Comparison of ENCODE assay signal across 16 cellular contexts in the genomic region with DNA sequence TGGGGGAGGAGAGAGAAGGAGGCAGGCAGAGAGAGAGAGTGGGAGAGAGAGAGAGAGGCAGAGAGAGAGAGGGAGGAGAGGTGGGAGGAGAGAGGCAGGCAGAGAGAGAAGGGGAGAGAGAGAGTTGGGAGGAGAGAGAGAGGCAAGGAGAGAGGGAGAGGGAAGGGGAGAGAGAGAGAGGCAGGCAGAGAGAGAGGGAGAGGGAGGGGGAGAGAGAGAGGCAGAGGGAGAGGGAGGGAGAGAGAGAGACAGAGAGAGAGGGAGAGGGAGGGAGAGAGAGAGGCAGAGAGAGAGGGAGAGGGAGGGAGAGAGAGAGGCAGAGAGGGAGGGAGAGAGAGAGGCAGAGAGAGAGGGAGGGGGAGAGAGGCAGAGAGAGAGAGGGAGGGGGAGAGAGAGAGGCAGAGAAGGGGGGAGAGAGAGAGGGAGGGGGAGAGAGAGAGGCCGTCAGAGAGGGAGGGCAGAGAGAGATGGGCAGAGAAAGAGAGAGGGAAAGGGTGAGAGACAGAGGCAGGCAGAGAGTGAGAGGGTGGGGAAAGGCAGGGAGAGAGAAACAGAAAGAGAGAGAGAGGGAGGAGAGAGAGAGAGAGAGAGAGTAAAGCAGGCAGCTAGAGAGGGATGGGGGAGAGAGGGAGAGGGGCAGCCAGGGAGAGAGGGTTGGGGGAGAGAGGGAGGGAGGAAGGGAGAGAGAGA.
DNase-seq lines count a peak whose midpoint lies in the region; ATAC-seq, FAIRE-seq and TF ChIP-seq lines count a peak whose summit lies in the region.
"Had no signal": no experiment of that assay in that cellular context is flagged by ENCODE, and none has a peak within 500 bp of the region (broad histone marks: within the 10 kb centered on the region; RNA-seq: fewer than 3 reads in every experiment).

No MANE protein-coding gene starts in this region.

- TF ChIP-seq CTCF in H1 (IDR thresholded peaks at IDR 0.05; ENCODE audit: control extremely low read depth in 1 of 3, insufficient read depth in 1 of 3, low read depth in 1 of 3, low read length in 3 of 3) (no peak), neural cell (IDR thresholded peaks at IDR 0.05; ENCODE audit: poor library complexity, severe bottlenecking) (no peak), type B pancreatic cell (conservative IDR thresholded peaks at IDR 0.05) (no peak)

- H2AFZ ChIP-seq in H1 (ENCODE audit: low read length) = peak overlapping the region; percentile 83; the same call in 1 of the 2 replicates
- no peak overlapping the region for H2AFZ ChIP-seq in neural cell (ENCODE audit: low read depth, low read length)

- no peak overlapping the region for H4K5ac ChIP-seq in H1 (ENCODE audit: insufficient read length, low read depth, low read length)

- peak overlapping the region; percentile 62; the same call in 1 of the 2 replicates for H3K18ac ChIP-seq in H1 (ENCODE audit: extremely low read depth, low read length)

- no peak overlapping the region for H3K14ac ChIP-seq in H1 (ENCODE audit: insufficient read length)

- peaks cover 3% of the 10 kb centered on the region for H3K4me1 Mint-ChIP-seq in T-helper 17 cell
- H3K4me1 Mint-ChIP-seq in stimulated activated naive CD8-positive, alpha-beta T cell treated with anti-CD3 and anti-CD28 coated beads, Interleukin-15, amount 100 ng/mL, for 72 hours = peaks cover 6% of the 10 kb centered on the region
- H3K4me1 Mint-ChIP-seq in type B pancreatic cell (ENCODE audit: unreplicated experiment) = peaks cover 12% of the 10 kb centered on the region

- no peak overlapping the region for H2AK5ac ChIP-seq in H1 (ENCODE audit: low read depth, low read length)

- H3K23ac ChIP-seq in H1 (ENCODE audit: insufficient read length) = no peak overlapping the region

- no peak overlapping the region for H2BK120ac ChIP-seq in H1 (replicated peaks; ENCODE audit: low read depth, low read length)

- H3K9me3 Mint-ChIP-seq in stimulated activated naive CD8-positive, alpha-beta T cell treated with anti-CD3 and anti-CD28 coated beads, Interleukin-15, amount 100 ng/mL, for 72 hours = no peaks in the 10 kb centered on the region
- H3K9me3 Mint-ChIP-seq in type B pancreatic cell = no peaks in the 10 kb centered on the region

- no peaks in the 10 kb centered on the region for H3K23me2 ChIP-seq in H1 (ENCODE audit: low read depth, low read length)

- TF ChIP-seq EP300 in H1 (IDR thresholded peaks at IDR 0.05; ENCODE audit: borderline replicate concordance in 1 of 2, low read depth in 2 of 2, low read length in 2 of 2) = no peak
- TF ChIP-seq EP300 in neural cell (conservative IDR thresholded peaks at IDR 0.05; ENCODE audit: poor library complexity, severe bottlenecking) = no peak

- no peak for TF ChIP-seq POLR2A in H1 (IDR thresholded peaks at IDR 0.05; ENCODE audit: control extremely low read depth in 1 of 2, low read depth in 2 of 2, low read length in 2 of 2)
- TF ChIP-seq POLR2A in GM12891 (IDR thresholded peaks at IDR 0.05; ENCODE audit: low read depth, low read length) = no peak

- WGBS in H1 (ENCODE audit: extremely low coverage in 1 of 2, insufficient coverage in 1 of 2, insufficient read length in 1 of 2, insufficient replicate concordance in 2 of 2, low coverage in 1 of 2, low lambda C conversion rate in 2 of 2, missing lambda C conversion rate in 1 of 2), 2 experiments = no CpG with 5 or more reads among the region's 1 CpG

- H3K4me2 ChIP-seq in BLaER1 treated with 17β-estradiol and CSF1 and Interleukin-3, amounts not matched to agents 10 nM and 100 nM = peak overlapping the region in 9 of 11 experiments; percentile 43 to 97 (median 84); a peak in 18 of 22 replicates
- peak overlapping the region in 1 of 2 experiments; percentile 48; a peak in 1 of 4 replicates for H3K4me2 ChIP-seq in H1 (ENCODE audit: insufficient read depth in 1 of 2, low read depth in 2 of 2, low read length in 2 of 2)
- no peak overlapping the region for H3K4me2 ChIP-seq in neural cell (ENCODE audit: low read length)

- POLR2A ChIA-PET in H1 (lab: Charles Lee; ENCODE audit: partially characterized antibody) = interaction anchor here (1.1 kb wide), 1 partner anchor 32 kb away, joined by 3 read pairs; no protein-coding TSS in a partner anchor

- peak overlapping the region; percentile 34 for H3K27ac Mint-ChIP-seq in T-helper 17 cell
- no peak overlapping the region for H3K27ac Mint-ChIP-seq in stimulated activated naive CD8-positive, alpha-beta T cell treated with anti-CD3 and anti-CD28 coated beads, Interleukin-15, amount 100 ng/mL, for 72 hours
- no peak overlapping the region for H3K27ac Mint-ChIP-seq in type B pancreatic cell

- no peak overlapping the region for H4K8ac ChIP-seq in H1 (ENCODE audit: extremely low read depth, insufficient read depth, low read length)

- FAIRE-seq in H1 (lab: Jason Lieb, UNC) (no peak), GM12891 (lab: Jason Lieb, UNC) (no peak)
- FAIRE-seq: GM19239 had no signal

- H4K20me1 ChIP-seq in BLaER1 treated with 17β-estradiol and CSF1 and Interleukin-3, amounts not matched to agents 10 nM and 100 nM = peaks cover 0 to 5% (median 0%) of the 10 kb centered on the region in 11 experiments; a peak in 3 of 22 replicates
- H4K20me1 ChIP-seq in H1 (replicated peaks in 1 of 2; ENCODE audit: control insufficient read depth in 1 of 2, insufficient read depth in 2 of 2, low read length in 2 of 2) (no peaks in the 10 kb centered on the region), neural cell (ENCODE audit: insufficient read depth) (no peaks in the 10 kb centered on the region)

- no peaks in the 10 kb centered on the region for H3K79me1 ChIP-seq in H1 (ENCODE audit: low read depth, low read length)

- H3K27ac ChIP-seq in BLaER1 treated with 17β-estradiol and CSF1 and Interleukin-3, amounts not matched to agents 10 nM and 100 nM = no peak overlapping the region
- H3K27ac ChIP-seq in H1 (ENCODE audit: low read depth, low read length) = no peak overlapping the region
- peak overlapping the region; percentile 62 for H3K27ac ChIP-seq in neural cell (ENCODE audit: low read length)

- peak overlapping the region; percentile 31 for H4K91ac ChIP-seq in H1 (replicated peaks; ENCODE audit: insufficient read length, low read length)

- H3K4me3 Mint-ChIP-seq in T-helper 17 cell (no peak overlapping the region), type B pancreatic cell (no peak overlapping the region)
- no peak overlapping the region for H3K4me3 Mint-ChIP-seq in stimulated activated naive CD8-positive, alpha-beta T cell treated with anti-CD3 and anti-CD28 coated beads, Interleukin-15, amount 100 ng/mL, for 72 hours

- H3K36me3 ChIP-seq in BLaER1 treated with 17β-estradiol and CSF1 and Interleukin-3, amounts not matched to agents 10 nM and 100 nM = no peaks in the 10 kb centered on the region
- H3K36me3 ChIP-seq in H1 (ENCODE audit: control insufficient read depth in 2 of 4, insufficient read depth in 4 of 4, low read length in 3 of 4) (no peaks in the 10 kb centered on the region), neural cell (ENCODE audit: insufficient read depth, low read length) (peaks cover 2% of the 10 kb centered on the region)

- peaks cover 0 to 29% (median 0%) of the 10 kb centered on the region in 11 experiments; a peak in 7 of 22 replicates for H3K27me3 ChIP-seq in BLaER1 treated with 17β-estradiol and CSF1 and Interleukin-3, amounts not matched to agents 10 nM and 100 nM
- H3K27me3 ChIP-seq in H1 (replicated peaks in 1 of 4; ENCODE audit: control insufficient read depth in 3 of 4, extremely low read depth in 1 of 4, insufficient read depth in 3 of 4, low read length in 3 of 4) (peaks cover 0 to 10% (median 7%) of the 10 kb centered on the region in 4 experiments; a peak in 4 of 7 replicates), neural cell (ENCODE audit: insufficient read depth, low read depth, low read length) (no peaks in the 10 kb centered on the region)

- peaks cover 13 to 80% (median 69%) of the 10 kb centered on the region in 10 experiments for H3K4me1 ChIP-seq in BLaER1 treated with 17β-estradiol and CSF1 and Interleukin-3, amounts not matched to agents 10 nM and 100 nM
- peaks cover 0 to 29% (median 19%) of the 10 kb centered on the region in 4 experiments; a peak in 6 of 7 replicates for H3K4me1 ChIP-seq in H1 (replicated peaks in 1 of 4; ENCODE audit: control insufficient read depth in 3 of 4, insufficient read depth in 4 of 4, low read length in 3 of 4)

- DNase-seq in T-helper 17 cell (no peak), H1 (ENCODE audit: low read depth in 1 of 2, low spot score in 2 of 2) (no peak), type B pancreatic cell (ENCODE audit: extremely low spot score, unreplicated experiment) (no peak), GM12891 (ENCODE audit: insufficient read length, low spot score) (no peak)
- no peak for DNase-seq in stimulated activated naive CD8-positive, alpha-beta T cell treated with anti-CD3 and anti-CD28 coated beads, Interleukin-15, amount 100 ng/mL, for 72 hours
- DNase-seq: KG1, NCI-H1092, NCI-H1694, NCI-H2107, NCI-H774, Right ventricle myocardium superior had no signal

- ATAC-seq in T-helper 17 cell (no peak), SK-N-SH treated with all-trans-retinoic acid at 6 μM for 48 hours (no peak)
- no peak for ATAC-seq in stimulated activated naive CD8-positive, alpha-beta T cell treated with anti-CD3 and anti-CD28 coated beads, Interleukin-15, amount 100 ng/mL, for 72 hours
- ATAC-seq: Panc1 had no signal

- 0 out of 22 replicates have a peak overlapping the region, but pooled peaks of 1 of the 11 experiments have one; percentile 13 for H3K9ac ChIP-seq in BLaER1 treated with 17β-estradiol and CSF1 and Interleukin-3, amounts not matched to agents 10 nM and 100 nM
- H3K9ac ChIP-seq in H1 (replicated peaks in 1 of 4; ENCODE audit: extremely low read depth in 1 of 4, low read depth in 3 of 4, low read length in 3 of 4) = no peak overlapping the region
- H3K9ac ChIP-seq in neural cell (ENCODE audit: low read length) = peak overlapping the region; percentile 49

- no peaks in the 10 kb centered on the region for H3F3A ChIP-seq in neural cell (ENCODE audit: insufficient read depth, low read length, poor library complexity, severe bottlenecking)

- H3K9me2 ChIP-seq in neural cell (ENCODE audit: insufficient read depth, low read length) = no peaks in the 10 kb centered on the region

- H2BK20ac ChIP-seq in H1 (ENCODE audit: low read length) = 0 out of 2 replicates have a peak overlapping the region, but pooled peaks have one; percentile 21

- no peak overlapping the region for H3K56ac ChIP-seq in H1 (replicated peaks; ENCODE audit: insufficient read length, low read depth, low read length)

- no peak for TF ChIP-seq RAD21 in H1 (IDR thresholded peaks at IDR 0.05 in 1 of 2, conservative IDR thresholded peaks at IDR 0.05 in 1 of 2; ENCODE audit: low read depth in 2 of 2, low read length in 2 of 2)
- TF ChIP-seq RAD21 in neural cell (conservative IDR thresholded peaks at IDR 0.05) = no peak

- peak overlapping the region; percentile 4; the same call in 1 of the 2 replicates for H2BK12ac ChIP-seq in H1 (ENCODE audit: low read depth, low read length)

- H3K79me2 ChIP-seq in H1 (ENCODE audit: control insufficient read depth in 1 of 2, insufficient read depth in 2 of 2, low read length in 2 of 2) (no peaks in the 10 kb centered on the region), neural cell (replicated peaks; ENCODE audit: insufficient read depth, low read length) (no peaks in the 10 kb centered on the region)

- H2BK15ac ChIP-seq in H1 (ENCODE audit: low read length) = peak overlapping the region; percentile 40; the same call in 1 of the 2 replicates

- H3K4ac ChIP-seq in H1 (replicated peaks; ENCODE audit: insufficient read length, low read depth, low read length) = no peak overlapping the region

- peaks cover 69% of the 10 kb centered on the region for H3K27me3 Mint-ChIP-seq in T-helper 17 cell
- H3K27me3 Mint-ChIP-seq in stimulated activated naive CD8-positive, alpha-beta T cell treated with anti-CD3 and anti-CD28 coated beads, Interleukin-15, amount 100 ng/mL, for 72 hours = peaks cover 76% of the 10 kb centered on the region
- H3K27me3 Mint-ChIP-seq in type B pancreatic cell = peaks cover 40% of the 10 kb centered on the region

- CTCF ChIA-PET in H1 (lab: Charles Lee; ENCODE audit: partially characterized antibody) = interaction anchor here (0.7 to 3.8 kb wide), 4 partner anchors 12 to 413 kb away, joined by 4 to 15 read pairs (median 9); no protein-coding TSS in a partner anchor

- H3K36me3 Mint-ChIP-seq in T-helper 17 cell (ENCODE audit: low read depth) (peaks cover 2% of the 10 kb centered on the region), type B pancreatic cell (no peaks in the 10 kb centered on the region)

- H2BK5ac ChIP-seq in H1 (ENCODE audit: low read depth, low read length) = peak overlapping the region; percentile 12; the same call in 1 of the 2 replicates

- H3K4me3 ChIP-seq in BLaER1 treated with 17β-estradiol and CSF1 and Interleukin-3, amounts not matched to agents 10 nM and 100 nM = no peak overlapping the region
- 0 out of 8 replicates have a peak overlapping the region, but pooled peaks of 1 of the 4 experiments have one; percentile 23 for H3K4me3 ChIP-seq in H1 (ENCODE audit: extremely low read depth in 1 of 4, insufficient read depth in 2 of 4, low read depth in 3 of 4, low read length in 4 of 4)
- no peak overlapping the region for H3K4me3 ChIP-seq in neural cell (ENCODE audit: low read length)

- no peaks in the 10 kb centered on the region for H3K9me3 ChIP-seq in BLaER1 treated with 17β-estradiol and CSF1 and Interleukin-3, amounts not matched to agents 10 nM and 100 nM (replicated peaks in 1 of 11)
- no peaks in the 10 kb centered on the region for H3K9me3 ChIP-seq in T-helper 17 cell (ENCODE audit: control insufficient read depth, low read length, poor library complexity, severe bottlenecking)
- no peaks in the 10 kb centered on the region for H3K9me3 ChIP-seq in H1 (ENCODE audit: insufficient read depth in 2 of 2, low read depth in 1 of 2, low read length in 1 of 2)
- H3K9me3 ChIP-seq in neural cell (ENCODE audit: low read length) = no peaks in the 10 kb centered on the region
